2 cellular contexts compared by ENCODE assay signal in genomic region chr4:140717313-140717712, GRCh38.
TF ChIP-seq lines count a peak whose summit lies in the region.

No MANE protein-coding gene starts in this region.

TF ChIP-seq in IMR-90, 13 proteins besides CTCF, POLR2A, EP300 and RAD21:
- TF ChIP-seq MAZ (IDR thresholded peaks at IDR 0.05; ENCODE audit: borderline replicate concordance, low read depth, low read length) (no peak), NFE2L2 (IDR thresholded peaks at IDR 0.05; ENCODE audit: low read depth, low read length) (peak; percentile 27; the same call in 1 of the 2 replicates)
TF ChIP-seq in IMR-90: peak in this region for 1.

TF ChIP-seq in GM12878, 131 proteins besides CTCF, POLR2A, EP300 and RAD21:
- TF ChIP-seq MLLT1 (IDR thresholded peaks at IDR 0.05) (no peak), MTA2 (IDR thresholded peaks at IDR 0.05; ENCODE audit: low read depth) (no peak), CEBPZ (IDR thresholded peaks at IDR 0.05; ENCODE audit: low read depth, low read length) (no peak), YBX1 (IDR thresholded peaks at IDR 0.05) (no peak), FOXM1 (IDR thresholded peaks at IDR 0.05; ENCODE audit: low read depth, low read length) (no peak), REST (IDR thresholded peaks at IDR 0.05; ENCODE audit: low read depth, low read length) (no peak), MEF2B (IDR thresholded peaks at IDR 0.05; ENCODE audit: partially characterized antibody, poor library complexity, severe bottlenecking) (no peak), CBX3 (IDR thresholded peaks at IDR 0.05; ENCODE audit: borderline replicate concordance, low read depth) (no peak)
